1 cellular context compared by ENCODE assay signal in the genomic region with DNA sequence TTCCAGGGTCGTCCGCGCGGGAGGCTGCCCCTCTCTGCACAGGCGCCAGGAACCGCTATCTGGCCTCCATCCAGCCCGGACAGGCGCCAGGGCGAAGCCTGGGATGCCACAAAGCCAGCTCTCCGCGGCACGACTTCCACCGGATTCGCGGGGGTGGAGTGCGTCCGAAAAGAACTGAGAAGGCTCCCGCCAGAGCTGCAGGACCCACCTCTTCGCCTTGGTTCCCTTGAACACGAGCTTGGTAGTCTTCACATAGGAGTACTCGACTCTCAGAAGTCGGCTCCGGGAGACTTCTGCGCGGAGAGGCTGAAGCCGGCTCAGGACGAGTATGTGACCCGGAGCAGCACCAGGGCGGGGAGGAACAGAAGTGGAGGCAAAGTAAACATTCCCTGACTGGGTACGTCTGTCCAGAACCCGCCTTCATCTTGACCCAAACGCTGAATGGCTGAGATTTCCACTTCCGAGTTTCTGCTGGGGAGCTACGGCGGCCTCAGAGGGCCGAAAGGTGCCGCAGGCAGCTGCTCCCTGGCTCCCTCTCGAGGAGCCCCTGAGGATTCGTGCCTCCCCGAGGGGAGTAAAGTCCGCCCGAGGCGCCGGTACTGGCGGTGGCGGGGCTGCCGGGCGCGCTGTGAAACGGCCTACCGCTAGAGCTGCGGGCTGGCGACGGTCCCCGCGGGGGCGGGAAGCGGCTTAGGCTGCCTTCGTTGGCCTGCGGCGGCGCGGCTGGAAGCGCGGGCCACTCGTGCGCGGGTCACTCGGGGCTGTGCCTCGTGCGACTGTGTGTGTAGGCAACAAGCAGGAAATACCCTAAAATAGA.
TF ChIP-seq lines count a peak whose summit lies in the region.
"Not testable (repeated sequence)": the region's sequence is repeated elsewhere in the genome, so short reads cannot be mapped to it uniquely, and the experiment has no call there.

No MANE protein-coding gene starts in this region.

TF ChIP-seq in HepG2, 621 proteins besides CTCF, POLR2A, EP300 and RAD21 (continued from another document and continues in another):
- TF ChIP-seq, protein P1, sequence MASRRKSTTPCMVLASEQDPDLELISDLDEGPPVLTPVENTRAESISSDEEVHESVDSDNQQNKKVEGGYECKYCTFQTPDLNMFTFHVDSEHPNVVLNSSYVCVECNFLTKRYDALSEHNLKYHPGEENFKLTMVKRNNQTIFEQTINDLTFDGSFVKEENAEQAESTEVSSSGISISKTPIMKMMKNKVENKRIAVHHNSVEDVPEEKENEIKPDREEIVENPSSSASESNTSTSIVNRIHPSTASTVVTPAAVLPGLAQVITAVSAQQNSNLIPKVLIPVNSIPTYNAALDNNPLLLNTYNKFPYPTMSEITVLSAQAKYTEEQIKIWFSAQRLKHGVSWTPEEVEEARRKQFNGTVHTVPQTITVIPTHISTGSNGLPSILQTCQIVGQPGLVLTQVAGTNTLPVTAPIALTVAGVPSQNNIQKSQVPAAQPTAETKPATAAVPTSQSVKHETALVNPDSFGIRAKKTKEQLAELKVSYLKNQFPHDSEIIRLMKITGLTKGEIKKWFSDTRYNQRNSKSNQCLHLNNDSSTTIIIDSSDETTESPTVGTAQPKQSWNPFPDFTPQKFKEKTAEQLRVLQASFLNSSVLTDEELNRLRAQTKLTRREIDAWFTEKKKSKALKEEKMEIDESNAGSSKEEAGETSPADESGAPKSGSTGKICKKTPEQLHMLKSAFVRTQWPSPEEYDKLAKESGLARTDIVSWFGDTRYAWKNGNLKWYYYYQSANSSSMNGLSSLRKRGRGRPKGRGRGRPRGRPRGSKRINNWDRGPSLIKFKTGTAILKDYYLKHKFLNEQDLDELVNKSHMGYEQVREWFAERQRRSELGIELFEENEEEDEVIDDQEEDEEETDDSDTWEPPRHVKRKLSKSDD (CRISPR knock-in tag; IDR thresholded peaks at IDR 0.05; ENCODE audit: low read depth) = peak; percentile 86
- TF ChIP-seq, protein P2, sequence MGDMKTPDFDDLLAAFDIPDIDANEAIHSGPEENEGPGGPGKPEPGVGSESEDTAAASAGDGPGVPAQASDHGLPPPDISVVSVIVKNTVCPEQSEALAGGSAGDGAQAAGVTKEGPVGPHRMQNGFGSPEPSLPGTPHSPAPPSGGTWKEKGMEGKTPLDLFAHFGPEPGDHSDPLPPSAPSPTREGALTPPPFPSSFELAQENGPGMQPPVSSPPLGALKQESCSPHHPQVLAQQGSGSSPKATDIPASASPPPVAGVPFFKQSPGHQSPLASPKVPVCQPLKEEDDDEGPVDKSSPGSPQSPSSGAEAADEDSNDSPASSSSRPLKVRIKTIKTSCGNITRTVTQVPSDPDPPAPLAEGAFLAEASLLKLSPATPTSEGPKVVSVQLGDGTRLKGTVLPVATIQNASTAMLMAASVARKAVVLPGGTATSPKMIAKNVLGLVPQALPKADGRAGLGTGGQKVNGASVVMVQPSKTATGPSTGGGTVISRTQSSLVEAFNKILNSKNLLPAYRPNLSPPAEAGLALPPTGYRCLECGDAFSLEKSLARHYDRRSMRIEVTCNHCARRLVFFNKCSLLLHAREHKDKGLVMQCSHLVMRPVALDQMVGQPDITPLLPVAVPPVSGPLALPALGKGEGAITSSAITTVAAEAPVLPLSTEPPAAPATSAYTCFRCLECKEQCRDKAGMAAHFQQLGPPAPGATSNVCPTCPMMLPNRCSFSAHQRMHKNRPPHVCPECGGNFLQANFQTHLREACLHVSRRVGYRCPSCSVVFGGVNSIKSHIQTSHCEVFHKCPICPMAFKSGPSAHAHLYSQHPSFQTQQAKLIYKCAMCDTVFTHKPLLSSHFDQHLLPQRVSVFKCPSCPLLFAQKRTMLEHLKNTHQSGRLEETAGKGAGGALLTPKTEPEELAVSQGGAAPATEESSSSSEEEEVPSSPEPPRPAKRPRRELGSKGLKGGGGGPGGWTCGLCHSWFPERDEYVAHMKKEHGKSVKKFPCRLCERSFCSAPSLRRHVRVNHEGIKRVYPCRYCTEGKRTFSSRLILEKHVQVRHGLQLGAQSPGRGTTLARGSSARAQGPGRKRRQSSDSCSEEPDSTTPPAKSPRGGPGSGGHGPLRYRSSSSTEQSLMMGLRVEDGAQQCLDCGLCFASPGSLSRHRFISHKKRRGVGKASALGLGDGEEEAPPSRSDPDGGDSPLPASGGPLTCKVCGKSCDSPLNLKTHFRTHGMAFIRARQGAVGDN (CRISPR knock-in tag; IDR thresholded peaks at IDR 0.05) = peak; percentile 97
- TF ChIP-seq, protein P3, sequence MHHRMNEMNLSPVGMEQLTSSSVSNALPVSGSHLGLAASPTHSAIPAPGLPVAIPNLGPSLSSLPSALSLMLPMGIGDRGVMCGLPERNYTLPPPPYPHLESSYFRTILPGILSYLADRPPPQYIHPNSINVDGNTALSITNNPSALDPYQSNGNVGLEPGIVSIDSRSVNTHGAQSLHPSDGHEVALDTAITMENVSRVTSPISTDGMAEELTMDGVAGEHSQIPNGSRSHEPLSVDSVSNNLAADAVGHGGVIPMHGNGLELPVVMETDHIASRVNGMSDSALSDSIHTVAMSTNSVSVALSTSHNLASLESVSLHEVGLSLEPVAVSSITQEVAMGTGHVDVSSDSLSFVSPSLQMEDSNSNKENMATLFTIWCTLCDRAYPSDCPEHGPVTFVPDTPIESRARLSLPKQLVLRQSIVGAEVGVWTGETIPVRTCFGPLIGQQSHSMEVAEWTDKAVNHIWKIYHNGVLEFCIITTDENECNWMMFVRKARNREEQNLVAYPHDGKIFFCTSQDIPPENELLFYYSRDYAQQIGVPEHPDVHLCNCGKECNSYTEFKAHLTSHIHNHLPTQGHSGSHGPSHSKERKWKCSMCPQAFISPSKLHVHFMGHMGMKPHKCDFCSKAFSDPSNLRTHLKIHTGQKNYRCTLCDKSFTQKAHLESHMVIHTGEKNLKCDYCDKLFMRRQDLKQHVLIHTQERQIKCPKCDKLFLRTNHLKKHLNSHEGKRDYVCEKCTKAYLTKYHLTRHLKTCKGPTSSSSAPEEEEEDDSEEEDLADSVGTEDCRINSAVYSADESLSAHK (CRISPR knock-in tag; IDR thresholded peaks at IDR 0.05; ENCODE audit: borderline replicate concordance) = 0 out of 2 replicates have a peak, but pooled peaks have one; percentile 19
- TF ChIP-seq ZNF446 (CRISPR knock-in tag; IDR thresholded peaks at IDR 0.05) = peak; percentile 52; the same call in 1 of the 2 replicates
- peak; percentile 79 for TF ChIP-seq ZNF3 (CRISPR knock-in tag; IDR thresholded peaks at IDR 0.05)
- 0 out of 2 replicates have a peak, but pooled peaks have one; percentile 71 for TF ChIP-seq ATRX (CRISPR knock-in tag; IDR thresholded peaks at IDR 0.05; ENCODE audit: borderline replicate concordance)
- TF ChIP-seq, protein P4, sequence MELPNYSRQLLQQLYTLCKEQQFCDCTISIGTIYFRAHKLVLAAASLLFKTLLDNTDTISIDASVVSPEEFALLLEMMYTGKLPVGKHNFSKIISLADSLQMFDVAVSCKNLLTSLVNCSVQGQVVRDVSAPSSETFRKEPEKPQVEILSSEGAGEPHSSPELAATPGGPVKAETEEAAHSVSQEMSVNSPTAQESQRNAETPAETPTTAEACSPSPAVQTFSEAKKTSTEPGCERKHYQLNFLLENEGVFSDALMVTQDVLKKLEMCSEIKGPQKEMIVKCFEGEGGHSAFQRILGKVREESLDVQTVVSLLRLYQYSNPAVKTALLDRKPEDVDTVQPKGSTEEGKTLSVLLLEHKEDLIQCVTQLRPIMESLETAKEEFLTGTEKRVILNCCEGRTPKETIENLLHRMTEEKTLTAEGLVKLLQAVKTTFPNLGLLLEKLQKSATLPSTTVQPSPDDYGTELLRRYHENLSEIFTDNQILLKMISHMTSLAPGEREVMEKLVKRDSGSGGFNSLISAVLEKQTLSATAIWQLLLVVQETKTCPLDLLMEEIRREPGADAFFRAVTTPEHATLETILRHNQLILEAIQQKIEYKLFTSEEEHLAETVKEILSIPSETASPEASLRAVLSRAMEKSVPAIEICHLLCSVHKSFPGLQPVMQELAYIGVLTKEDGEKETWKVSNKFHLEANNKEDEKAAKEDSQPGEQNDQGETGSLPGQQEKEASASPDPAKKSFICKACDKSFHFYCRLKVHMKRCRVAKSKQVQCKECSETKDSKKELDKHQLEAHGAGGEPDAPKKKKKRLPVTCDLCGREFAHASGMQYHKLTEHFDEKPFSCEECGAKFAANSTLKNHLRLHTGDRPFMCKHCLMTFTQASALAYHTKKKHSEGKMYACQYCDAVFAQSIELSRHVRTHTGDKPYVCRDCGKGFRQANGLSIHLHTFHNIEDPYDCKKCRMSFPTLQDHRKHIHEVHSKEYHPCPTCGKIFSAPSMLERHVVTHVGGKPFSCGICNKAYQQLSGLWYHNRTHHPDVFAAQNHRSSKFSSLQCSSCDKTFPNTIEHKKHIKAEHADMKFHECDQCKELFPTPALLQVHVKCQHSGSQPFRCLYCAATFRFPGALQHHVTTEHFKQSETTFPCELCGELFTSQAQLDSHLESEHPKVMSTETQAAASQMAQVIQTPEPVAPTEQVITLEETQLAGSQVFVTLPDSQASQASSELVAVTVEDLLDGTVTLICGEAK (IDR thresholded peaks at IDR 0.05) = not testable (repeated sequence)
- TF ChIP-seq, protein P4 (CRISPR knock-in tag; IDR thresholded peaks at IDR 0.05) = peak; percentile 86
- 0 out of 2 replicates have a peak, but pooled peaks have one; percentile 14 for TF ChIP-seq ZNF7 (CRISPR knock-in tag; IDR thresholded peaks at IDR 0.05)
- TF ChIP-seq FOXO1 (CRISPR knock-in tag; IDR thresholded peaks at IDR 0.05) = peak; percentile 80
- TF ChIP-seq, protein P5, sequence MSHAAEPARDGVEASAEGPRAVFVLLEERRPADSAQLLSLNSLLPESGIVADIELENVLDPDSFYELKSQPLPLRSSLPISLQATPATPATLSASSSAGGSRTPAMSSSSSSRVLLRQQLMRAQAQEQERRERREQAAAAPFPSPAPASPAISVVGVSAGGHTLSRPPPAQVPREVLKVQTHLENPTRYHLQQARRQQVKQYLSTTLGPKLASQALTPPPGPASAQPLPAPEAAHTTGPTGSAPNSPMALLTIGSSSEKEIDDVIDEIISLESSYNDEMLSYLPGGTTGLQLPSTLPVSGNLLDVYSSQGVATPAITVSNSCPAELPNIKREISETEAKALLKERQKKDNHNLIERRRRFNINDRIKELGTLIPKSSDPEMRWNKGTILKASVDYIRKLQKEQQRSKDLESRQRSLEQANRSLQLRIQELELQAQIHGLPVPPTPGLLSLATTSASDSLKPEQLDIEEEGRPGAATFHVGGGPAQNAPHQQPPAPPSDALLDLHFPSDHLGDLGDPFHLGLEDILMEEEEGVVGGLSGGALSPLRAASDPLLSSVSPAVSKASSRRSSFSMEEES (CRISPR knock-in tag; IDR thresholded peaks at IDR 0.05) = peak; percentile 72
- TF ChIP-seq ZIK1 (CRISPR knock-in tag; IDR thresholded peaks at IDR 0.05; ENCODE audit: borderline replicate concordance, low read depth) = peak; percentile 73
- peak; percentile 74; the same call in 1 of the 2 replicates for TF ChIP-seq SP4 (CRISPR knock-in tag; IDR thresholded peaks at IDR 0.05)
- TF ChIP-seq ZNF598 (CRISPR knock-in tag; IDR thresholded peaks at IDR 0.05; ENCODE audit: borderline replicate concordance) = peak; percentile 37; the same call in 1 of the 2 replicates
- TF ChIP-seq PHF8 (CRISPR knock-in tag; IDR thresholded peaks at IDR 0.05) = peak; percentile 86
- TF ChIP-seq ZNF331 (CRISPR knock-in tag; IDR thresholded peaks at IDR 0.05) = peak; percentile 90
- TF ChIP-seq, protein P6, sequence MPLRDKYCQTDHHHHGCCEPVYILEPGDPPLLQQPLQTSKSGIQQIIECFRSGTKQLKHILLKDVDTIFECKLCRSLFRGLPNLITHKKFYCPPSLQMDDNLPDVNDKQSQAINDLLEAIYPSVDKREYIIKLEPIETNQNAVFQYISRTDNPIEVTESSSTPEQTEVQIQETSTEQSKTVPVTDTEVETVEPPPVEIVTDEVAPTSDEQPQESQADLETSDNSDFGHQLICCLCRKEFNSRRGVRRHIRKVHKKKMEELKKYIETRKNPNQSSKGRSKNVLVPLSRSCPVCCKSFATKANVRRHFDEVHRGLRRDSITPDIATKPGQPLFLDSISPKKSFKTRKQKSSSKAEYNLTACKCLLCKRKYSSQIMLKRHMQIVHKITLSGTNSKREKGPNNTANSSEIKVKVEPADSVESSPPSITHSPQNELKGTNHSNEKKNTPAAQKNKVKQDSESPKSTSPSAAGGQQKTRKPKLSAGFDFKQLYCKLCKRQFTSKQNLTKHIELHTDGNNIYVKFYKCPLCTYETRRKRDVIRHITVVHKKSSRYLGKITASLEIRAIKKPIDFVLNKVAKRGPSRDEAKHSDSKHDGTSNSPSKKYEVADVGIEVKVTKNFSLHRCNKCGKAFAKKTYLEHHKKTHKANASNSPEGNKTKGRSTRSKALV (CRISPR knock-in tag; IDR thresholded peaks at IDR 0.05) = peak; percentile 85
- peak; percentile 44; the same call in 1 of the 2 replicates for TF ChIP-seq MAFG (CRISPR knock-in tag; IDR thresholded peaks at IDR 0.05)
- TF ChIP-seq ELF1 (CRISPR knock-in tag; IDR thresholded peaks at IDR 0.05) = peak; percentile 98
- 0 out of 2 replicates have a peak, but pooled peaks have one; percentile 76 for TF ChIP-seq ZNF367 (CRISPR knock-in tag; IDR thresholded peaks at IDR 0.05; ENCODE audit: borderline replicate concordance)
